In genomic region chr11:75781831-75782230, GRCh38 we compare ENCODE assay signal across 1 cellular context.
A peak's percentile ranks its signal among the peaks of the same experiment; 100 is the strongest.
TF ChIP-seq lines count a peak whose summit lies in the region.

No MANE protein-coding gene starts in this region.

TF ChIP-seq in HepG2, 621 proteins besides CTCF, POLR2A, EP300 and RAD21:
- no peak for TF ChIP-seq SP140L (CRISPR knock-in tag; IDR thresholded peaks at IDR 0.05; ENCODE audit: borderline replicate concordance)
- 0 out of 2 replicates have a peak, but pooled peaks have one; percentile 6 for TF ChIP-seq RBFOX2 (IDR thresholded peaks at IDR 0.05; ENCODE audit: low read depth, low read length)
- TF ChIP-seq ZNF335 (CRISPR knock-in tag; IDR thresholded peaks at IDR 0.05): no peak
- TF ChIP-seq PRDM15 (CRISPR knock-in tag; IDR thresholded peaks at IDR 0.05): 0 out of 2 replicates have a peak, but pooled peaks have one; percentile 10
